In genomic region chr10:131166486-131166885, GRCh38 we compare ENCODE assay signal across 22 cellular contexts.
"Had no signal": no experiment of that assay in that cellular context is flagged by ENCODE, and none has a peak within 500 bp of the region (broad histone marks: within the 10 kb centered on the region; RNA-seq: fewer than 3 reads in every experiment).

No MANE protein-coding gene starts in this region.

- H3K4me1 Mint-ChIP-seq: activated CD4-positive, alpha-beta memory T cell treated with anti-CD3 and anti-CD28 coated beads, Interleukin-2, amount 10 ng/mL, durations not matched to agents 7 days and 5 days; activated CD8-positive, alpha-beta memory T cell treated with anti-CD3 and anti-CD28 coated beads, Interleukin-2, amount 10 ng/mL, durations not matched to agents 7 days and 5 days; activated naive CD8-positive, alpha-beta T cell treated with anti-CD3 and anti-CD28 coated beads for 36 hours; activated T-helper 17 cell treated with anti-CD3 and anti-CD28 coated beads, Interleukin-2, amount 50 U/mL, for 72 hours; stimulated activated naive CD8-positive, alpha-beta T cell treated with anti-CD3 and anti-CD28 coated beads, Interleukin-15, amount 100 ng/mL, for 72 hours had no signal

- H3K4me3 ChIP-seq: dorsolateral prefrontal cortex, lung, prostate gland, right atrium auricular region, skin epidermis, suprapubic skin, transverse colon had no signal

- H3K4me1 ChIP-seq: foreskin keratinocyte, prostate gland, right atrium auricular region, suprapubic skin, transverse colon had no signal

- ATAC-seq: activated CD8-positive, alpha-beta memory T cell treated with anti-CD3 and anti-CD28 coated beads, Interleukin-2, amount 10 ng/mL, durations not matched to agents 7 days and 5 days; activated T-helper 17 cell treated with anti-CD3 and anti-CD28 coated beads, Interleukin-2, amount 50 U/mL, for 72 hours; foreskin keratinocyte; left lobe of liver; stimulated activated naive CD8-positive, alpha-beta T cell treated with anti-CD3 and anti-CD28 coated beads, Interleukin-15, amount 100 ng/mL, for 72 hours had no signal

- H3K4me3 Mint-ChIP-seq: activated CD4-positive, alpha-beta memory T cell treated with anti-CD3 and anti-CD28 coated beads, Interleukin-2, amount 10 ng/mL, durations not matched to agents 7 days and 5 days; activated CD8-positive, alpha-beta memory T cell treated with anti-CD3 and anti-CD28 coated beads, Interleukin-2, amount 10 ng/mL, durations not matched to agents 7 days and 5 days; activated naive CD8-positive, alpha-beta T cell treated with anti-CD3 and anti-CD28 coated beads for 36 hours; activated T-helper 17 cell treated with anti-CD3 and anti-CD28 coated beads, Interleukin-2, amount 50 U/mL, for 72 hours; nephron progenitor cell; stimulated activated naive CD8-positive, alpha-beta T cell treated with anti-CD3 and anti-CD28 coated beads, Interleukin-15, amount 100 ng/mL, for 72 hours had no signal

- H3K36me3 ChIP-seq: prostate gland, right atrium auricular region, suprapubic skin, transverse colon had no signal

- H3K36me3 Mint-ChIP-seq: activated CD8-positive, alpha-beta memory T cell treated with anti-CD3 and anti-CD28 coated beads, Interleukin-2, amount 10 ng/mL, durations not matched to agents 7 days and 5 days; activated naive CD8-positive, alpha-beta T cell treated with anti-CD3 and anti-CD28 coated beads for 36 hours had no signal

- H3K27ac Mint-ChIP-seq: activated CD4-positive, alpha-beta memory T cell treated with anti-CD3 and anti-CD28 coated beads, Interleukin-2, amount 10 ng/mL, durations not matched to agents 7 days and 5 days; activated CD8-positive, alpha-beta memory T cell treated with anti-CD3 and anti-CD28 coated beads, Interleukin-2, amount 10 ng/mL, durations not matched to agents 7 days and 5 days; activated naive CD8-positive, alpha-beta T cell treated with anti-CD3 and anti-CD28 coated beads for 36 hours; activated T-helper 17 cell treated with anti-CD3 and anti-CD28 coated beads, Interleukin-2, amount 50 U/mL, for 72 hours; nephron progenitor cell; stimulated activated naive CD8-positive, alpha-beta T cell treated with anti-CD3 and anti-CD28 coated beads, Interleukin-15, amount 100 ng/mL, for 72 hours had no signal

- H3K27ac ChIP-seq: dorsolateral prefrontal cortex, foreskin keratinocyte, prostate gland, right atrium auricular region, skin epidermis, suprapubic skin, transverse colon had no signal

- H3K27me3 ChIP-seq: foreskin keratinocyte, right atrium auricular region, suprapubic skin, transverse colon had no signal

- H3K27me3 Mint-ChIP-seq: activated CD4-positive, alpha-beta memory T cell treated with anti-CD3 and anti-CD28 coated beads, Interleukin-2, amount 10 ng/mL, durations not matched to agents 7 days and 5 days; activated CD8-positive, alpha-beta memory T cell treated with anti-CD3 and anti-CD28 coated beads, Interleukin-2, amount 10 ng/mL, durations not matched to agents 7 days and 5 days; activated T-helper 17 cell treated with anti-CD3 and anti-CD28 coated beads, Interleukin-2, amount 50 U/mL, for 72 hours had no signal

- H3K9me3 ChIP-seq: prostate gland, right atrium auricular region, suprapubic skin, transverse colon had no signal

- DNase-seq: activated CD4-positive, alpha-beta memory T cell treated with anti-CD3 and anti-CD28 coated beads, Interleukin-2, amount 10 ng/mL, durations not matched to agents 7 days and 5 days; activated CD4-positive, alpha-beta T cell treated with anti-CD3 and anti-CD28 coated beads for 48 hours; activated CD4-positive, CD25-positive, alpha-beta regulatory T cell; activated CD8-positive, alpha-beta memory T cell treated with anti-CD3 and anti-CD28 coated beads, Interleukin-2, amount 10 ng/mL, durations not matched to agents 7 days and 5 days; activated naive CD4-positive, alpha-beta T cell; activated naive CD8-positive, alpha-beta T cell treated with anti-CD3 and anti-CD28 coated beads for 36 hours; amniotic stem cell; foreskin keratinocyte; nephron progenitor cell; stimulated activated CD4-positive, alpha-beta T cell treated with anti-CD3 and anti-CD28 coated beads, Interleukin-15, amount 100 ng/mL, for 24 hours; stimulated activated CD4-positive, alpha-beta T cell treated with anti-CD3 and anti-CD28 coated beads, Interleukin-2, amount 100 ng/mL, for 48 hours; stimulated activated naive CD8-positive, alpha-beta T cell treated with anti-CD3 and anti-CD28 coated beads, Interleukin-15, amount 100 ng/mL, for 72 hours; T1000; transverse colon had no signal

- H3K9me3 Mint-ChIP-seq: activated CD4-positive, alpha-beta memory T cell treated with anti-CD3 and anti-CD28 coated beads, Interleukin-2, amount 10 ng/mL, durations not matched to agents 7 days and 5 days; activated naive CD8-positive, alpha-beta T cell treated with anti-CD3 and anti-CD28 coated beads for 36 hours; activated T-helper 17 cell treated with anti-CD3 and anti-CD28 coated beads, Interleukin-2, amount 50 U/mL, for 72 hours; nephron progenitor cell; stimulated activated naive CD8-positive, alpha-beta T cell treated with anti-CD3 and anti-CD28 coated beads, Interleukin-15, amount 100 ng/mL, for 72 hours had no signal
